ENCODE assay signal across 16 cellular contexts in the genomic region with DNA sequence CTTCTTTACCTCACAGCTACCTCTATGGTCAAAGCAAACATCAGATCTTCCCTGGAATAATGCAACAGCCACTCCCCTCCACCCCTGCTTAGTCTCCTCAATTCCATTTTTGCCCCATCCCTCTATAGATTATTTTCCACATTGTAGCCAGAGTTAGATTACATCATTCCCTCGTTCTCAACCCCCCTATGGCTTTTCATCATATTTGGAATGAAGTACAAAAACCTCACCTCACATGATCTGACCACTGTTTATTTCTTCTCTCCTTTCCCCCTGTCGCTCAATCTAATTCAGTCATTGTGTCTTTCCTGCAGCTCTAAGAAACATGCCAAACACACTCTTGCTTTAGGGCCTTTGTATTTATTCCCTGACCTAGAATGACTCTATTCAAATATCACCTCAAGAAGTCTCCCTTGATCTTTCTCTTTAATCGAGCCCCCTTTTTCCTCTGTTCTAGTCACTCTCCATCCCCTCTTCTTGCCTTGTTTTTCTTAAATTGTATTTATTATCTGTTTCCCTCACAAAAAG. TPM values are rescaled to one million over a fixed set of nuclear protein-coding genes. Genes with fewer than 3 reads are reported as not detected.
"Had no signal": no experiment of that assay in that cellular context is flagged by ENCODE, and none has a peak within 500 bp of the region (broad histone marks: within the 10 kb centered on the region; RNA-seq: fewer than 3 reads in every experiment).

No MANE protein-coding gene starts in this region.

- H3K4me3 ChIP-seq: ascending aorta, colonic mucosa, ovary, sigmoid colon, spleen had no signal

- H3K27me3 Mint-ChIP-seq: activated naive CD8-positive, alpha-beta T cell treated with anti-CD3 and anti-CD28 coated beads, Interleukin-2, amount 50 U/mL, for 24 hours had no signal

- H3K27ac ChIP-seq: ascending aorta, colonic mucosa, ovary, sigmoid colon, spleen had no signal

- H3K36me3 Mint-ChIP-seq: WTC11 had no signal

- H3K9me3 Mint-ChIP-seq: activated naive CD8-positive, alpha-beta T cell treated with anti-CD3 and anti-CD28 coated beads, Interleukin-2, amount 50 U/mL, for 24 hours; nephron; WTC11 had no signal

- ATAC-seq: activated CD8-positive, alpha-beta T cell treated with anti-CD3 and anti-CD28 coated beads, Interleukin-2, amount 10 ng/mL, durations not matched to agents 7 days and 5 days; activated naive CD8-positive, alpha-beta T cell treated with anti-CD3 and anti-CD28 coated beads, Interleukin-2, amount 50 U/mL, for 24 hours; esophagus mucosa; WTC11 had no signal

- H3K27ac Mint-ChIP-seq: activated CD8-positive, alpha-beta T cell treated with anti-CD3 and anti-CD28 coated beads, Interleukin-2, amount 10 ng/mL, durations not matched to agents 7 days and 5 days; activated naive CD8-positive, alpha-beta T cell treated with anti-CD3 and anti-CD28 coated beads, Interleukin-2, amount 50 U/mL, for 24 hours; nephron; WTC11 had no signal

- H3K4me1 Mint-ChIP-seq: nephron, WTC11 had no signal

- DNase-seq: activated CD4-positive, alpha-beta T cell treated with anti-CD3 and anti-CD28 coated beads for 4 hours; activated CD8-positive, alpha-beta memory T cell treated with anti-CD3 and anti-CD28 coated beads, Interleukin-2, amount 50 U/mL, for 4 hours; activated CD8-positive, alpha-beta T cell treated with anti-CD3 and anti-CD28 coated beads, Interleukin-2, amount 10 ng/mL, durations not matched to agents 7 days and 5 days; activated naive CD4-positive, alpha-beta T cell; activated naive CD8-positive, alpha-beta T cell treated with anti-CD3 and anti-CD28 coated beads, Interleukin-2, amount 50 U/mL, for 24 hours; colonic mucosa; foreskin fibroblast; kidney glomerular epithelial cell; mesendoderm; ovary; sigmoid colon; spleen had no signal

- H3K9me3 ChIP-seq: ascending aorta, colonic mucosa, ovary, sigmoid colon, spleen had no signal

- H3K4me3 Mint-ChIP-seq: activated CD8-positive, alpha-beta T cell treated with anti-CD3 and anti-CD28 coated beads, Interleukin-2, amount 10 ng/mL, durations not matched to agents 7 days and 5 days; activated naive CD8-positive, alpha-beta T cell treated with anti-CD3 and anti-CD28 coated beads, Interleukin-2, amount 50 U/mL, for 24 hours; nephron; WTC11 had no signal

RNA-seq across cellular contexts. Expression of a gene that starts 22.6 kb away (rescaled TPM):
- total RNA-seq: activated CD8-positive, alpha-beta T cell treated with anti-CD3 and anti-CD28 coated beads, Interleukin-2, amount 10 ng/mL, durations not matched to agents 7 days and 5 days had no signal
